Comparison of ENCODE assay signal across 8 cellular contexts in the genomic region with DNA sequence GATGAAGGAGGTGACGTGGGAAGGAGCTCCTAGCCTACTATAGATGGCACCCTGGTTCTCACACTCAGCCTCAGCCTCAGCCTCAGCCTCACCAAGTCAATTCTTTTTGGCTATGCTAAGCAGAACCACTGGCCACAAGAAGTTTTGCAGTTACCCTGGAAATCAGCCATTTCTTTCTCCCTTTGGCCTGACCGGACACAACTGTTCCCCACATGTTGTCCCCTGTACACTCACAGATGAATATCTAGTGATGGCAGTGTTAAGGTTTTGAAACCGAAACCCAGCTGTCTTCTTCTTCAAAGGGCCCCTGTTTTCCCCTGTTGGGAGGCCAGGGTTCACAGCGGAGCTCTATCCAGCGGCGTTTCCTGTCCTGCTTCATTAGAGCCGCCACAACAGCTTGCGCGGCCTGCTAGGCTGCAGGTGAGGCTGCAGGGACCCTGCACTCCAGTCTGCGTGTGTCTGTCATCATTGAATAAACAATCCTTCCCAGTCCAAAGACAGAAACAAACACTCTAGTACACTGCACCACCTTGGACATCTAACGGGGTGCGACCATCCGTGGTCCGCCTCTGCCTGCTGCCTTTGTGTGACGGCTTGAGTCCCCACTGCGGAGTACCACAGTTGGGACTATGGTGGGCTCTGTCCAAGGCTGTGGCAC.
DNase-seq lines count a peak whose midpoint lies in the region; ATAC-seq lines count a peak whose summit lies in the region.

No MANE protein-coding gene starts in this region.

- no peak overlapping the region for H3K27ac Mint-ChIP-seq in activated CD4-positive, alpha-beta memory T cell treated with anti-CD3 and anti-CD28 coated beads for 36 hours
- no peak overlapping the region for H3K27ac Mint-ChIP-seq in activated CD4-positive, alpha-beta memory T cell treated with anti-CD3 and anti-CD28 coated beads, Interleukin-2, amount 10 ng/mL, durations not matched to agents 7 days and 5 days

- peak; percentile 31 for DNase-seq in activated CD4-positive, alpha-beta memory T cell treated with anti-CD3 and anti-CD28 coated beads for 36 hours
- no peak for DNase-seq in activated CD4-positive, alpha-beta memory T cell treated with anti-CD3 and anti-CD28 coated beads, Interleukin-2, amount 10 ng/mL, durations not matched to agents 7 days and 5 days
- DNase-seq in H4 (ENCODE audit: low spot score), result peak; percentile 13
- peak; percentile 89 for DNase-seq in NAMALWA (ENCODE audit: low spot score)
- peak; percentile 39 to 41 for DNase-seq in left colon
- no peak for DNase-seq in Kasumi-1 (lab: John Stamatoyannopoulos, UW)
- DNase-seq in HPDE6-E6E7 (ENCODE audit: extremely low spot score), result no peak
- DNase-seq in dermis blood vessel endothelial cell, result no peak

- CTCF ChIA-PET in activated CD4-positive, alpha-beta memory T cell treated with anti-CD3 and anti-CD28 coated beads for 36 hours (lab: Charles Lee), result no interaction called here
- CTCF ChIA-PET in activated CD4-positive, alpha-beta memory T cell treated with anti-CD3 and anti-CD28 coated beads, Interleukin-2, amount 10 ng/mL, durations not matched to agents 7 days and 5 days (lab: Charles Lee), result no interaction called here

- no peaks in the 10 kb centered on the region for H3K27me3 Mint-ChIP-seq in activated CD4-positive, alpha-beta memory T cell treated with anti-CD3 and anti-CD28 coated beads for 36 hours
- no peaks in the 10 kb centered on the region for H3K27me3 Mint-ChIP-seq in activated CD4-positive, alpha-beta memory T cell treated with anti-CD3 and anti-CD28 coated beads, Interleukin-2, amount 10 ng/mL, durations not matched to agents 7 days and 5 days

- H3K4me1 Mint-ChIP-seq in activated CD4-positive, alpha-beta memory T cell treated with anti-CD3 and anti-CD28 coated beads for 36 hours (ENCODE audit: low read depth), result peaks cover 22% of the 10 kb centered on the region
- peaks cover 12% of the 10 kb centered on the region for H3K4me1 Mint-ChIP-seq in activated CD4-positive, alpha-beta memory T cell treated with anti-CD3 and anti-CD28 coated beads, Interleukin-2, amount 10 ng/mL, durations not matched to agents 7 days and 5 days

- H3K36me3 Mint-ChIP-seq in activated CD4-positive, alpha-beta memory T cell treated with anti-CD3 and anti-CD28 coated beads for 36 hours, result peaks cover 18% of the 10 kb centered on the region
- no peaks in the 10 kb centered on the region for H3K36me3 Mint-ChIP-seq in activated CD4-positive, alpha-beta memory T cell treated with anti-CD3 and anti-CD28 coated beads, Interleukin-2, amount 10 ng/mL, durations not matched to agents 7 days and 5 days (ENCODE audit: low read depth)

- H3K9me3 Mint-ChIP-seq in activated CD4-positive, alpha-beta memory T cell treated with anti-CD3 and anti-CD28 coated beads for 36 hours, result no peaks in the 10 kb centered on the region
- H3K9me3 Mint-ChIP-seq in activated CD4-positive, alpha-beta memory T cell treated with anti-CD3 and anti-CD28 coated beads, Interleukin-2, amount 10 ng/mL, durations not matched to agents 7 days and 5 days, result no peaks in the 10 kb centered on the region

- ATAC-seq in left colon, result peak; percentile 38

- POLR2A ChIA-PET in activated CD4-positive, alpha-beta memory T cell treated with anti-CD3 and anti-CD28 coated beads for 36 hours (lab: Charles Lee), result no interaction called here
- POLR2A ChIA-PET in activated CD4-positive, alpha-beta memory T cell treated with anti-CD3 and anti-CD28 coated beads, Interleukin-2, amount 10 ng/mL, durations not matched to agents 7 days and 5 days (lab: Charles Lee), result no interaction called here

- intact Hi-C loops in activated CD4-positive, alpha-beta memory T cell treated with anti-CD3 and anti-CD28 coated beads for 36 hours (cut with micrococcal nuclease), result loop anchor here (5.0 kb wide), 1 partner anchor 37 kb away; no protein-coding TSS in a partner anchor
- intact Hi-C loops in left colon (cut with DNase I, micrococcal nuclease), result no loop called here

- no peak overlapping the region for H3K4me3 Mint-ChIP-seq in activated CD4-positive, alpha-beta memory T cell treated with anti-CD3 and anti-CD28 coated beads for 36 hours
- no peak overlapping the region for H3K4me3 Mint-ChIP-seq in activated CD4-positive, alpha-beta memory T cell treated with anti-CD3 and anti-CD28 coated beads, Interleukin-2, amount 10 ng/mL, durations not matched to agents 7 days and 5 days

Comparison
In these comparisons a context has a peak if more than half of its experiments do, and no peak if none do; other contexts are left out.
1. DNase-seq: peak in activated CD4-positive, alpha-beta memory T cell treated with anti-CD3 and anti-CD28 coated beads for 36 hours (single experiment), H4 (single experiment), NAMALWA (single experiment) and left colon (2 of 2); none in activated CD4-positive, alpha-beta memory T cell treated with anti-CD3 and anti-CD28 coated beads, Interleukin-2, amount 10 ng/mL, durations not matched to agents 7 days and 5 days (single experiment), Kasumi-1 (0 of 2), HPDE6-E6E7 (single experiment) and dermis blood vessel endothelial cell (single experiment).